Comparison of ENCODE assay signal across 8 cellular contexts in the genomic region with DNA sequence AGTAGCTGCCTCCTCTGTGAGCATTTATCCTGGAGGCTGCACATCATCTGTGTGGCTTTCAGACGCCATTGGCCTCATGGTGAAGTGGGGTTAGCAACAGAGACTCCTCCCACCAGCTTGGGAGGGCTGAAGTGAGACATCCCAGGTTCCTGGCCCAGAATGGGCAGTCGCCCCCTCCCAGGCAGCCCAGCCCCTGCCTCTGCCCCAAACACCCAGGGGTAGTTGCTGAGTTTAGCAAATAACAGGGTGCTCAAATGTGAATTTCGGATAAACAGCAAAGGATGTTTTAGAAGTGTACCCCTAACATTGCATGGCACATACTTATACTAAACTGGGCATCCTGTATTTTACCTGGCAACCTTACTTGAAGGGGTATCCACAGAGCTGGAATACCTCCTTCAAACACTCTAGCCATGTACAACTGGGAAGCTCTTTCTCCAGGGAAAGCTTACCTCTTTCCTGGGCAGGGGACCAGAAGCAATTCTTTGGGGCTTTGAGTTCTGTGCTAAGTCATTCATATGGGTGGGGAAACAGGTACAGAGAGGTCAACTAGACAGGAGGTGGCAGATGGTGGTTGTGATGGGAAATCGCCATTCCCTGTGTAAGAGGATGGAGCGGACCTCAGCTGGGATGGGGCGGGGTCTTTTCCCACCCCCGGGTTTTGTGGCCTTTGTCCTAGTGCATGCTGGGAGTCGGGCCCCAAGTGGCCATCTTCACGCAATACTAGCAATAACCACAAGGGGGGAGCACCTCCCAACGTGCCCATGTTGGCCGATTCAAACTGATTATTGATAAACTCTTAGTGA. TPM values are rescaled to one million over a fixed set of nuclear protein-coding genes. Genes with fewer than 3 reads are reported as not detected.
A peak's percentile ranks its signal among the peaks of the same experiment; 100 is the strongest.
DNase-seq lines count a peak whose midpoint lies in the region; ATAC-seq lines count a peak whose summit lies in the region.

No MANE protein-coding gene starts in this region.

- intact Hi-C loops in head of caudate nucleus (cut with DNase I) = no loop called here

- no peak for ATAC-seq in GM21447 (IDR thresholded peaks at IDR 0.05; ENCODE audit: unreplicated experiment)

- peak; percentile 0 for DNase-seq in DMS53 treated with DMSO at 0.1 percent for 48 hours (lab: John Stamatoyannopoulos, UW; ENCODE audit: unreplicated experiment)
- DNase-seq in HT-29 (ENCODE audit: low spot score) = peak; percentile 56
- DNase-seq in OCI-M1 (lab: John Stamatoyannopoulos, UW) = peak; percentile 77
- peak; percentile 82 for DNase-seq in activated effector memory CD4-positive, alpha-beta T cell treated with anti-CD3 and anti-CD28 coated beads, Interleukin-2, amount 50 U/mL, for 16 hours
- DNase-seq in head of caudate nucleus = peak; percentile 32 to 87 (median 65)
- peak; percentile 46 for DNase-seq in renal cortical epithelial cell (ENCODE audit: low read depth)
- no peak for DNase-seq in 8988T

RNA-seq across cellular contexts. Expression of gene MTFP1, which starts 19.3 kb away (rescaled TPM):
- 43.7 and 46.8 TPM in 2 replicates for total RNA-seq in HT-29 (2014; rRNA removed; shearing (Covaris generic))
- 26.5 and 45.3 TPM in 2 replicates for total RNA-seq in renal cortical epithelial cell

RNA-seq across cellular contexts. Expression of gene SEC14L3, which starts 27.0 kb away (rescaled TPM):
- total RNA-seq in HT-29 (2014; rRNA removed; shearing (Covaris generic)) = not detected in 2 replicates
- not detected in 2 replicates for total RNA-seq in renal cortical epithelial cell

RNA-seq across cellular contexts. Expression of gene SEC14L2, which starts 48.0 kb away (rescaled TPM):
- 2.2 and 3.0 TPM in 2 replicates for total RNA-seq in HT-29 (2014; rRNA removed; shearing (Covaris generic))
- total RNA-seq in renal cortical epithelial cell = 57.3 and 97.9 TPM in 2 replicates

RNA-seq across cellular contexts. Expression of gene RNF215, which starts 57.6 kb away (rescaled TPM):
- total RNA-seq in HT-29 (2014; rRNA removed; shearing (Covaris generic)) = 4.8 and 9.5 TPM in 2 replicates
- 29.3 and 33.2 TPM in 2 replicates for total RNA-seq in renal cortical epithelial cell

Comparison
In these comparisons a context has a peak if more than half of its experiments do, and no peak if none do; other contexts are left out.
1. RNA of gene SEC14L2, which starts 48.0 kb away (total RNA-seq): 57.3 to 97.9 TPM in renal cortical epithelial cell; 2.2 to 3.0 TPM in HT-29; every median in the first group is over 10 times any median in the second.